10 cellular contexts compared by ENCODE assay signal in the genomic region with DNA sequence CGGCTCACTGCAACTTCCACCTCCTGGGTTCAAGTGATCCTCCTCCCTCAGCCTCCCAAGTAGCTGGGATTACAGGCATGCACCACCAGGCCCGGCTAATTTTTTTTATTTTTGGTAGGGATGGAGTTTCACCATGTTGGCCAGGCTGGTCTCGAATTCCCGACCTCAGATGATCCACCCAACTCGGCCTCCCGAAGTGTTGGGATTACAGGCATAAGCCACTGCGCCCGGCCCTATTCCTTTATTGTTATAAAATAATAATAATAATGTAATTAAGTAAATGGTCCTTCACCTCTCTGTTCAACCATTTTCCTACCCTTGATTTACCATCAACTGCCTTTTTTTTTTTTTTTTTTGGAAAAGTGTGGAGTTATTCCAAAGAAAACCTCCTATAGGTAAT. TPM values are rescaled to one million over a fixed set of nuclear protein-coding genes. Genes with fewer than 3 reads are reported as not detected.
"Had no signal": no experiment of that assay in that cellular context is flagged by ENCODE, and none has a peak within 500 bp of the region (broad histone marks: within the 10 kb centered on the region; RNA-seq: fewer than 3 reads in every experiment).

No MANE protein-coding gene starts in this region.

RNA-seq across cellular contexts. Expression of a gene that starts 15.7 kb away (rescaled TPM):
- total RNA-seq: adrenal gland, astrocyte, body of pancreas, bronchial epithelial cell, cardiac muscle cell, cardiac septum, cerebellum had no signal
- polyA plus RNA-seq: adrenal gland, aorta, cardiac muscle cell had no signal

RNA-seq across cellular contexts. Expression of a gene that starts 40.5 kb away (rescaled TPM):
- total RNA-seq: activated naive CD8-positive, alpha-beta T cell treated with anti-CD3 and anti-CD28 coated beads for 36 hours; ascending aorta; bronchial epithelial cell had no signal
